ENCODE assay signal across 1 cellular context in the genomic region with DNA sequence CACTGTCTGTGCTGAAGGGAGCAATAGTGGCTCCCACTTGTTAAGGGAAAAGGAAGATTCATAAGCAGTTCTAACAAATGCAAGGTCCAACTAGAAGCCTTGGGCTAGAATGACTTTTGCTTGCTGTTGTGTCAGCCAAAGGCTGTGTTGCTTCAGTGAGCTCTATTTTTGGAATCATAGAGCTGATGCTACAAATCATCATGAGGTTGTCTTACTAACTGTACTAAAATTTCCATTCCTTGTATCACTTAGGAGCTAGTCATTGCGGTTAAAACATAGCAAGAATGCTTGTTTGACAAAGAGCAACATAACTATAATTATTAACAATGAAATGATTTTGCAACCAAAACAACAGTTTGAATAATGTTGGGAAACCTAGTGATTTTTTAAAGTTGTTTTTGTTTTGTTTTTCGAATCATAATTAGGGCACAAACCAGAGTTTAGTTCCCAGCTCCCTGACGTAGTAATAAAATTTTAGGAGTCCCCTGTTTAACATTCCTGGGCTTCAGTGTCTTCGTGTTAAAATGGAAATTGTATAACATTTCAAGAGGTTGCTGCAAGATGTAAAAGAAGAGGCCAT.
A peak's percentile ranks its signal among the peaks of the same experiment; 100 is the strongest.
TF ChIP-seq lines count a peak whose summit lies in the region.

No MANE protein-coding gene starts in this region.

TF ChIP-seq in SK-N-SH, 30 proteins besides CTCF, POLR2A, EP300 and RAD21 (continued from another document):
- TF ChIP-seq, protein P1, sequence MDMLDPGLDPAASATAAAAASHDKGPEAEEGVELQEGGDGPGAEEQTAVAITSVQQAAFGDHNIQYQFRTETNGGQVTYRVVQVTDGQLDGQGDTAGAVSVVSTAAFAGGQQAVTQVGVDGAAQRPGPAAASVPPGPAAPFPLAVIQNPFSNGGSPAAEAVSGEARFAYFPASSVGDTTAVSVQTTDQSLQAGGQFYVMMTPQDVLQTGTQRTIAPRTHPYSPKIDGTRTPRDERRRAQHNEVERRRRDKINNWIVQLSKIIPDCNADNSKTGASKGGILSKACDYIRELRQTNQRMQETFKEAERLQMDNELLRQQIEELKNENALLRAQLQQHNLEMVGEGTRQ (IDR thresholded peaks at IDR 0.05; ENCODE audit: borderline replicate concordance, low read depth, low read length): no peak
- TF ChIP-seq FOXM1 (IDR thresholded peaks at IDR 0.05; ENCODE audit: low read depth) (no peak), ELF1 (IDR thresholded peaks at IDR 0.05) (no peak), JUND (IDR thresholded peaks at IDR 0.05) (peak; percentile 58), EZH2phosphoT487 (IDR thresholded peaks at IDR 0.05; ENCODE audit: borderline replicate concordance, low read depth) (no peak), RCOR1 (IDR thresholded peaks at IDR 0.05; ENCODE audit: low read length) (no peak), NRF1 (IDR thresholded peaks at IDR 0.05; ENCODE audit: low read depth, low read length) (no peak), MEF2A (IDR thresholded peaks at IDR 0.05; ENCODE audit: borderline replicate concordance, low read depth) (peak; percentile 93), TCF12 (IDR thresholded peaks at IDR 0.05) (peak; percentile 64), RFX5 (IDR thresholded peaks at IDR 0.05; ENCODE audit: low read length) (no peak), CHD2 (IDR thresholded peaks at IDR 0.05; ENCODE audit: low read length, partially characterized antibody) (no peak), SMC3 (IDR thresholded peaks at IDR 0.05; ENCODE audit: low read depth, low read length) (no peak), NFIC (IDR thresholded peaks at IDR 0.05; ENCODE audit: borderline replicate concordance) (no peak), GATA2 (CRISPR knock-in tag; IDR thresholded peaks at IDR 0.05) (no peak)
- TF ChIP-seq, protein P2, sequence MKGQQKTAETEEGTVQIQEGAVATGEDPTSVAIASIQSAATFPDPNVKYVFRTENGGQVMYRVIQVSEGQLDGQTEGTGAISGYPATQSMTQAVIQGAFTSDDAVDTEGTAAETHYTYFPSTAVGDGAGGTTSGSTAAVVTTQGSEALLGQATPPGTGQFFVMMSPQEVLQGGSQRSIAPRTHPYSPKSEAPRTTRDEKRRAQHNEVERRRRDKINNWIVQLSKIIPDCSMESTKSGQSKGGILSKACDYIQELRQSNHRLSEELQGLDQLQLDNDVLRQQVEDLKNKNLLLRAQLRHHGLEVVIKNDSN (IDR thresholded peaks at IDR 0.05; ENCODE audit: borderline replicate concordance, low read depth): no peak
- TF ChIP-seq, protein P3, sequence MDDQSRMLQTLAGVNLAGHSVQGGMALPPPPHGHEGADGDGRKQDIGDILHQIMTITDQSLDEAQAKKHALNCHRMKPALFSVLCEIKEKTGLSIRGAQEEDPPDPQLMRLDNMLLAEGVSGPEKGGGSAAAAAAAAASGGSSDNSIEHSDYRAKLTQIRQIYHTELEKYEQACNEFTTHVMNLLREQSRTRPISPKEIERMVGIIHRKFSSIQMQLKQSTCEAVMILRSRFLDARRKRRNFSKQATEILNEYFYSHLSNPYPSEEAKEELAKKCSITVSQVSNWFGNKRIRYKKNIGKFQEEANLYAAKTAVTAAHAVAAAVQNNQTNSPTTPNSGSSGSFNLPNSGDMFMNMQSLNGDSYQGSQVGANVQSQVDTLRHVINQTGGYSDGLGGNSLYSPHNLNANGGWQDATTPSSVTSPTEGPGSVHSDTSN (IDR thresholded peaks at IDR 0.05): peak; percentile 73
- TF ChIP-seq, protein P4, sequence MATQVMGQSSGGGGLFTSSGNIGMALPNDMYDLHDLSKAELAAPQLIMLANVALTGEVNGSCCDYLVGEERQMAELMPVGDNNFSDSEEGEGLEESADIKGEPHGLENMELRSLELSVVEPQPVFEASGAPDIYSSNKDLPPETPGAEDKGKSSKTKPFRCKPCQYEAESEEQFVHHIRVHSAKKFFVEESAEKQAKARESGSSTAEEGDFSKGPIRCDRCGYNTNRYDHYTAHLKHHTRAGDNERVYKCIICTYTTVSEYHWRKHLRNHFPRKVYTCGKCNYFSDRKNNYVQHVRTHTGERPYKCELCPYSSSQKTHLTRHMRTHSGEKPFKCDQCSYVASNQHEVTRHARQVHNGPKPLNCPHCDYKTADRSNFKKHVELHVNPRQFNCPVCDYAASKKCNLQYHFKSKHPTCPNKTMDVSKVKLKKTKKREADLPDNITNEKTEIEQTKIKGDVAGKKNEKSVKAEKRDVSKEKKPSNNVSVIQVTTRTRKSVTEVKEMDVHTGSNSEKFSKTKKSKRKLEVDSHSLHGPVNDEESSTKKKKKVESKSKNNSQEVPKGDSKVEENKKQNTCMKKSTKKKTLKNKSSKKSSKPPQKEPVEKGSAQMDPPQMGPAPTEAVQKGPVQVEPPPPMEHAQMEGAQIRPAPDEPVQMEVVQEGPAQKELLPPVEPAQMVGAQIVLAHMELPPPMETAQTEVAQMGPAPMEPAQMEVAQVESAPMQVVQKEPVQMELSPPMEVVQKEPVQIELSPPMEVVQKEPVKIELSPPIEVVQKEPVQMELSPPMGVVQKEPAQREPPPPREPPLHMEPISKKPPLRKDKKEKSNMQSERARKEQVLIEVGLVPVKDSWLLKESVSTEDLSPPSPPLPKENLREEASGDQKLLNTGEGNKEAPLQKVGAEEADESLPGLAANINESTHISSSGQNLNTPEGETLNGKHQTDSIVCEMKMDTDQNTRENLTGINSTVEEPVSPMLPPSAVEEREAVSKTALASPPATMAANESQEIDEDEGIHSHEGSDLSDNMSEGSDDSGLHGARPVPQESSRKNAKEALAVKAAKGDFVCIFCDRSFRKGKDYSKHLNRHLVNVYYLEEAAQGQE (IDR thresholded peaks at IDR 0.05; ENCODE audit: low read depth, low read length): no peak
- TF ChIP-seq, protein P5, sequence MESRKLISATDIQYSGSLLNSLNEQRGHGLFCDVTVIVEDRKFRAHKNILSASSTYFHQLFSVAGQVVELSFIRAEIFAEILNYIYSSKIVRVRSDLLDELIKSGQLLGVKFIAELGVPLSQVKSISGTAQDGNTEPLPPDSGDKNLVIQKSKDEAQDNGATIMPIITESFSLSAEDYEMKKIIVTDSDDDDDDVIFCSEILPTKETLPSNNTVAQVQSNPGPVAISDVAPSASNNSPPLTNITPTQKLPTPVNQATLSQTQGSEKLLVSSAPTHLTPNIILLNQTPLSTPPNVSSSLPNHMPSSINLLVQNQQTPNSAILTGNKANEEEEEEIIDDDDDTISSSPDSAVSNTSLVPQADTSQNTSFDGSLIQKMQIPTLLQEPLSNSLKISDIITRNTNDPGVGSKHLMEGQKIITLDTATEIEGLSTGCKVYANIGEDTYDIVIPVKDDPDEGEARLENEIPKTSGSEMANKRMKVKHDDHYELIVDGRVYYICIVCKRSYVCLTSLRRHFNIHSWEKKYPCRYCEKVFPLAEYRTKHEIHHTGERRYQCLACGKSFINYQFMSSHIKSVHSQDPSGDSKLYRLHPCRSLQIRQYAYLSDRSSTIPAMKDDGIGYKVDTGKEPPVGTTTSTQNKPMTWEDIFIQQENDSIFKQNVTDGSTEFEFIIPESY (IDR thresholded peaks at IDR 0.05; ENCODE audit: borderline replicate concordance, low read depth): no peak
- TF ChIP-seq, protein P6, sequence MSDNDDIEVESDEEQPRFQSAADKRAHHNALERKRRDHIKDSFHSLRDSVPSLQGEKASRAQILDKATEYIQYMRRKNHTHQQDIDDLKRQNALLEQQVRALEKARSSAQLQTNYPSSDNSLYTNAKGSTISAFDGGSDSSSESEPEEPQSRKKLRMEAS (IDR thresholded peaks at IDR 0.05; ENCODE audit: low read depth): no peak
